In genomic region chr5:179774442-179774841, GRCh38 we compare ENCODE assay signal across 16 cellular contexts. TPM values are rescaled to one million over a fixed set of nuclear protein-coding genes. Genes with fewer than 3 reads are reported as not detected.
DNase-seq lines count a peak whose midpoint lies in the region; ATAC-seq and TF ChIP-seq lines count a peak whose summit lies in the region.
"Had no signal": no experiment of that assay in that cellular context is flagged by ENCODE, and none has a peak within 500 bp of the region (broad histone marks: within the 10 kb centered on the region; RNA-seq: fewer than 3 reads in every experiment).

No MANE protein-coding gene starts in this region.

- peak; percentile 26; the same call in 1 of the 3 replicates for ATAC-seq in GM23338
- ATAC-seq in mucosa of descending colon = peak; percentile 9
- peak; percentile 13 for ATAC-seq in upper lobe of right lung
- ATAC-seq: GM12878 had no signal

- H3F3A ChIP-seq in GM23338 (replicated peaks; ENCODE audit: low read depth) = peaks cover 13% of the 10 kb centered on the region; the same call in 1 of the 2 replicates

- no peaks in the 10 kb centered on the region for H3K4me1 ChIP-seq in GM23338 (ENCODE audit: insufficient read depth)
- no peaks in the 10 kb centered on the region for H3K4me1 ChIP-seq in mucosa of descending colon (ENCODE audit: low read depth)
- no peaks in the 10 kb centered on the region for H3K4me1 ChIP-seq in upper lobe of right lung

- H3K9me3 Mint-ChIP-seq in GM23338 = no peaks in the 10 kb centered on the region
- no peaks in the 10 kb centered on the region for H3K9me3 Mint-ChIP-seq in activated CD4-positive, alpha-beta T cell treated with anti-CD3 and anti-CD28 coated beads, Interleukin-2, amount 10 ng/mL, durations not matched to agents 24 days and 14 days
- H3K9me3 Mint-ChIP-seq: CD4-positive, alpha-beta T cell; H9 had no signal

- H3K27ac ChIP-seq in GM23338 (ENCODE audit: low read depth) = no peak overlapping the region
- 0 out of 2 replicates have a peak overlapping the region, but pooled peaks have one; percentile 11 for H3K27ac ChIP-seq in RWPE1
- no peak overlapping the region for H3K27ac ChIP-seq in upper lobe of right lung

- H3K27me3 ChIP-seq in GM23338 (ENCODE audit: insufficient read depth) (no peaks in the 10 kb centered on the region), upper lobe of right lung (no peaks in the 10 kb centered on the region)

- no peaks in the 10 kb centered on the region for H3K79me2 ChIP-seq in GM23338 (replicated peaks; ENCODE audit: insufficient read depth)

- intact Hi-C loops in mucosa of descending colon (cut with DNase I, micrococcal nuclease) = no loop called here
- intact Hi-C loops in upper lobe of right lung (cut with DNase I) = no loop called here
- intact Hi-C loops in activated CD4-positive, alpha-beta T cell treated with anti-CD3 and anti-CD28 coated beads, Interleukin-2, amount 10 ng/mL, durations not matched to agents 24 days and 14 days (cut with micrococcal nuclease) = no loop called here

- no peak overlapping the region for H3K4me3 Mint-ChIP-seq in GM23338
- no peak overlapping the region for H3K4me3 Mint-ChIP-seq in activated CD4-positive, alpha-beta T cell treated with anti-CD3 and anti-CD28 coated beads, Interleukin-2, amount 10 ng/mL, durations not matched to agents 24 days and 14 days
- H3K4me3 Mint-ChIP-seq: B cell; CD4-positive, alpha-beta T cell; H9 had no signal

- no peak overlapping the region for H2AFZ ChIP-seq in GM23338

- TF ChIP-seq CTCF in GM23338 (conservative IDR thresholded peaks at IDR 0.05; ENCODE audit: low read depth in 2 of 2) (no peak), RWPE1 (conservative IDR thresholded peaks at IDR 0.05; ENCODE audit: low read depth) (no peak), mucosa of descending colon (IDR thresholded peaks at IDR 0.05) (no peak), upper lobe of right lung (IDR thresholded peaks at IDR 0.05) (no peak)

- H3K4me3 ChIP-seq in GM23338 (no peak overlapping the region), mucosa of descending colon (no peak overlapping the region), upper lobe of right lung (no peak overlapping the region)
- H3K4me3 ChIP-seq: GM12878 had no signal

- H3K36me3 ChIP-seq in GM23338 (ENCODE audit: insufficient read depth) (peaks cover 54% of the 10 kb centered on the region), mucosa of descending colon (ENCODE audit: low read depth) (peaks cover 6% of the 10 kb centered on the region), upper lobe of right lung (peaks cover 87% of the 10 kb centered on the region)

- no peaks in the 10 kb centered on the region for H3K9me2 ChIP-seq in GM23338 (ENCODE audit: insufficient read depth)

- H3K4me2 ChIP-seq in GM23338 = no peak overlapping the region

- POLR2A ChIA-PET in RWPE1 (lab: Yijun Ruan, JAX; ENCODE audit: low non-redundant PET) = no interaction called here

- H3K4me1 Mint-ChIP-seq in GM23338 = no peaks in the 10 kb centered on the region
- H3K4me1 Mint-ChIP-seq in activated CD4-positive, alpha-beta T cell treated with anti-CD3 and anti-CD28 coated beads, Interleukin-2, amount 10 ng/mL, durations not matched to agents 24 days and 14 days = no peaks in the 10 kb centered on the region
- H3K4me1 Mint-ChIP-seq: H9 had no signal

- CTCF ChIA-PET in RWPE1 (lab: Yijun Ruan, JAX) = interaction anchor here (0.6 kb wide), 1 partner anchor 20 kb away, joined by 3 read pairs; the partner anchor contains the start of gene LTC4S

- DNase-seq in GM23338 (ENCODE audit: low spot score) (no peak), RWPE1 (ENCODE audit: low spot score) (no peak), mucosa of descending colon (no peak), upper lobe of right lung (no peak), midbrain (lab: John Stamatoyannopoulos, UW) (no peak), NCI-H446 treated with DMSO at 0.1 percent for 48 hours (lab: John Stamatoyannopoulos, UW) (no peak)
- DNase-seq in activated CD4-positive, alpha-beta T cell treated with anti-CD3 and anti-CD28 coated beads, Interleukin-2, amount 10 ng/mL, durations not matched to agents 24 days and 14 days = no peak
- DNase-seq: C1 segment of cervical spinal cord; Calu3; CD4-positive, alpha-beta T cell; DMS 273 treated with DMSO at 0.1 percent for 48 hours; GOT3; H9 had no signal

- H3K27me3 Mint-ChIP-seq in GM23338 (ENCODE audit: insufficient read depth, low read depth, poor library complexity) = peaks cover 8% of the 10 kb centered on the region
- H3K27me3 Mint-ChIP-seq in activated CD4-positive, alpha-beta T cell treated with anti-CD3 and anti-CD28 coated beads, Interleukin-2, amount 10 ng/mL, durations not matched to agents 24 days and 14 days = no peaks in the 10 kb centered on the region
- H3K27me3 Mint-ChIP-seq: B cell; CD4-positive, alpha-beta T cell had no signal

- no peaks in the 10 kb centered on the region for H3K9me3 ChIP-seq in mucosa of descending colon
- no peaks in the 10 kb centered on the region for H3K9me3 ChIP-seq in upper lobe of right lung

- no peak overlapping the region for H3K27ac Mint-ChIP-seq in GM23338
- no peak overlapping the region for H3K27ac Mint-ChIP-seq in activated CD4-positive, alpha-beta T cell treated with anti-CD3 and anti-CD28 coated beads, Interleukin-2, amount 10 ng/mL, durations not matched to agents 24 days and 14 days
- H3K27ac Mint-ChIP-seq: B cell; CD4-positive, alpha-beta T cell had no signal

- H3K36me3 Mint-ChIP-seq in GM23338 (ENCODE audit: low read depth) = peaks cover 83% of the 10 kb centered on the region
- H3K36me3 Mint-ChIP-seq in activated CD4-positive, alpha-beta T cell treated with anti-CD3 and anti-CD28 coated beads, Interleukin-2, amount 10 ng/mL, durations not matched to agents 24 days and 14 days (ENCODE audit: low read depth) = peaks cover 44% of the 10 kb centered on the region

- H4K20me1 ChIP-seq in GM23338 (replicated peaks; ENCODE audit: insufficient read depth) = peaks cover 21% of the 10 kb centered on the region

TF ChIP-seq in GM23338, 12 proteins besides CTCF, POLR2A, EP300 and RAD21 (continues in another document):
- TF ChIP-seq ZNF331 (CRISPR knock-in tag; IDR thresholded peaks at IDR 0.05; ENCODE audit: low read depth) = no peak
- no peak for TF ChIP-seq POLR2AphosphoS5 (IDR thresholded peaks at IDR 0.05; ENCODE audit: low read depth)
- no peak for TF ChIP-seq NANOG (IDR thresholded peaks at IDR 0.05; ENCODE audit: borderline replicate concordance)
- TF ChIP-seq ZNF114 (CRISPR knock-in tag; IDR thresholded peaks at IDR 0.05) = no peak
- TF ChIP-seq REST (IDR thresholded peaks at IDR 0.05; ENCODE audit: unreplicated experiment) = no peak

RNA-seq across cellular contexts. Expression of gene LTC4S, which starts 19.3 kb away (rescaled TPM):
- total RNA-seq in GM23338 (2014; rRNA removed; shearing (Covaris generic)) = 1.2 and 10.1 TPM in 2 replicates
- polyA plus RNA-seq in GM23338 (2016; fragmentation: Nextera tagmentation; extraction: Ambion mirVana) = 4.0 and 5.8 TPM in 2 replicates
- total RNA-seq in mucosa of descending colon = 10 to 100 TPM in 1 of 3 donors, 1 to 10 TPM in 2; 3.0 to 10.4 (median 7.0) TPM
- total RNA-seq in upper lobe of right lung = 22.6 TPM
- total RNA-seq in activated CD4-positive, alpha-beta T cell treated with anti-CD3 and anti-CD28 coated beads, Interleukin-2, amount 10 ng/mL, durations not matched to agents 24 days and 14 days = 0.88 and 1.6 TPM in 2 replicates
- total RNA-seq: HT-29 had no signal

RNA-seq across cellular contexts. Expression of gene MGAT4B, which starts 32.2 kb away (rescaled TPM):
- total RNA-seq in GM23338 (2014; rRNA removed; shearing (Covaris generic)) = 101 and 102 TPM in 2 replicates
- polyA plus RNA-seq in GM23338 (2016; fragmentation: Nextera tagmentation; extraction: Ambion mirVana) = 32.3 and 37.7 TPM in 2 replicates
- total RNA-seq in mucosa of descending colon = 100 to 1,000 TPM; 274 to 623 (median 476) TPM
- 118 TPM for total RNA-seq in upper lobe of right lung
- total RNA-seq in activated CD4-positive, alpha-beta T cell treated with anti-CD3 and anti-CD28 coated beads, Interleukin-2, amount 10 ng/mL, durations not matched to agents 24 days and 14 days = 126 and 134 TPM in 2 replicates

RNA-seq across cellular contexts. Expression of gene MAML1, which starts 41.8 kb away (rescaled TPM):
- total RNA-seq in GM23338 (2014; rRNA removed; shearing (Covaris generic)) = 43.8 and 43.9 TPM in 2 replicates
- 9.6 and 9.8 TPM in 2 replicates for polyA plus RNA-seq in GM23338 (2016; fragmentation: Nextera tagmentation; extraction: Ambion mirVana)
- total RNA-seq in mucosa of descending colon (10 to 100 TPM; 26.0 to 34.0 (median 28.6) TPM), upper lobe of right lung (24.4 TPM)
- total RNA-seq in activated CD4-positive, alpha-beta T cell treated with anti-CD3 and anti-CD28 coated beads, Interleukin-2, amount 10 ng/mL, durations not matched to agents 24 days and 14 days = 34.6 and 37.3 TPM in 2 replicates

RNA-seq across cellular contexts. Expression of gene SQSTM1, which starts 46.3 kb away (rescaled TPM):
- 83.6 and 92.6 TPM in 2 replicates for total RNA-seq in GM23338 (2014; rRNA removed; shearing (Covaris generic))
- polyA plus RNA-seq in GM23338 (2016; fragmentation: Nextera tagmentation; extraction: Ambion mirVana) = 52.5 and 58.0 TPM in 2 replicates
- 100 to 1,000 TPM; 302 to 348 (median 321) TPM for total RNA-seq in mucosa of descending colon
- 501 TPM for total RNA-seq in upper lobe of right lung
- total RNA-seq in activated CD4-positive, alpha-beta T cell treated with anti-CD3 and anti-CD28 coated beads, Interleukin-2, amount 10 ng/mL, durations not matched to agents 24 days and 14 days = 177 and 183 TPM in 2 replicates
